In the genomic region with DNA sequence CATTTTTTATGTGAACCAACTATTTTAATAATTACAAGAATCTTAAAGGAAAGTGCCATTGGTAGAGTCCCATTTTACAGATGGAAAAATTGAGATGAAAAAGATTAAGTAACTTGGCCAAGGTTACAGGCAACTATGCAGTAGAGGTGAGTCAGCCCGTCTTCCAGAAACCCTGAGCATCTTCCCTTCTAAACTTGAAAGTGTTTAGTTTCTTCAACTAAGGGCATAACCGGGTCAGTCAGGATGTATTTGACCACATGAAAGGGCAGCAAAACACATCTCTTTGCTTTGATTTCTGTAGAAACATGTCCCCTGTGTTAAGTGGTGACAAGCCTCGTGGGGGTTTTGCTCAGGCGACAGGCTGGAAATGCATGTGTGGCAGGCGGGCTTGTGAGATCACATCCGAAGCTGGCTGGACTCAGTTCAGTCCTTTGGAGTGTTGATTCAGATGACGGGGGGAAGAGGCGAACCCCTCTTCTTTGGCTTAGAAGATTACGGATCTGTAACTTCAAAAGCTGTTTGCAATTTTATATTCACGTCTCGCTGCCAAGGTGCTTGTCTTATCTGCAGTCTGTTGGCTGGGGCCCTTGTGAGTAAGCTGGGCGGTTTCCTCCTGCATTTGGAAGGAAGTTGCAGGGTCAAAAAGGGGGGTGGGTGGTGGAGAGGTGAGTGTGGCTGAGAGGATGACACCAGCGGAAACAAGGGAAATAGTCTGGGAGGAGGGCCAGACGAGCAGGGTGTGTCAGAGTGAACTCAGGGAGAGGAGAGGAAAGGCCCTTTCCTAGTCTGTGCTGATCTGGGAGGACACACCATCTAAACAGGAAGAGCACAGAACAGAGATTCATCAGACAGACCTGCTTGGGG, we compare ENCODE assay signal across 8 cellular contexts.
A peak's percentile ranks its signal among the peaks of the same experiment; 100 is the strongest.
DNase-seq lines count a peak whose midpoint lies in the region; ATAC-seq and TF ChIP-seq lines count a peak whose summit lies in the region.

No MANE protein-coding gene starts in this region.

- H3K36me3 ChIP-seq in colonic mucosa, result no peaks in the 10 kb centered on the region

- H3K9me3 ChIP-seq in colonic mucosa, result no peaks in the 10 kb centered on the region

- intact Hi-C loops in colonic mucosa (cut with DNase I), result loop anchor here (10.0 kb wide), 1 partner anchor 288 kb away; no protein-coding TSS in a partner anchor

- peak; percentile 45 to 56 for DNase-seq in activated CD4-positive, alpha-beta T cell treated with anti-CD3 and anti-CD28 coated beads for 24 hours (ENCODE audit: low read depth in 2 of 2)
- DNase-seq in colonic mucosa (peak; percentile 66), NCI-H2107 treated with DMSO at 0.1 percent for 48 hours (lab: John Stamatoyannopoulos, UW; ENCODE audit: unreplicated experiment) (no peak), NCI-H446 treated with DMSO at 0.1 percent for 48 hours (lab: John Stamatoyannopoulos, UW) (no peak)
- peak; percentile 38 to 92 (median 80) for DNase-seq in naive thymus-derived CD8-positive, alpha-beta T cell
- peak; percentile 70 to 87 for DNase-seq in stimulated activated naive CD8-positive, alpha-beta T cell treated with anti-CD3 and anti-CD28 coated beads, Interleukin-15, amount 100 ng/mL, for 72 hours

- H3K9ac ChIP-seq in colonic mucosa (ENCODE audit: low read depth in 2 of 2, low read length in 2 of 2), result no peak overlapping the region

- H3K27ac Mint-ChIP-seq in naive thymus-derived CD8-positive, alpha-beta T cell, result peak overlapping the region; percentile 88 to 99 (median 94)
- peak overlapping the region; percentile 91 to 92 for H3K27ac Mint-ChIP-seq in stimulated activated naive CD8-positive, alpha-beta T cell treated with anti-CD3 and anti-CD28 coated beads, Interleukin-15, amount 100 ng/mL, for 72 hours

- H3K36me3 Mint-ChIP-seq in naive thymus-derived CD8-positive, alpha-beta T cell, result no peaks in the 10 kb centered on the region

- H3K9me3 Mint-ChIP-seq in naive thymus-derived CD8-positive, alpha-beta T cell, result peaks cover 0 to 2% (median 0%) of the 10 kb centered on the region in 9 donors
- no peaks in the 10 kb centered on the region for H3K9me3 Mint-ChIP-seq in stimulated activated naive CD8-positive, alpha-beta T cell treated with anti-CD3 and anti-CD28 coated beads, Interleukin-15, amount 100 ng/mL, for 72 hours

- ATAC-seq in GM18520 (IDR thresholded peaks at IDR 0.05; ENCODE audit: unreplicated experiment), result peak; percentile 47
- ATAC-seq in HG03571 (IDR thresholded peaks at IDR 0.05; ENCODE audit: unreplicated experiment), result peak; percentile 41
- peak; percentile 90 to 91 for ATAC-seq in naive thymus-derived CD8-positive, alpha-beta T cell
- peak; percentile 91 for ATAC-seq in stimulated activated naive CD8-positive, alpha-beta T cell treated with anti-CD3 and anti-CD28 coated beads, Interleukin-15, amount 100 ng/mL, for 72 hours

- H3K4me3 Mint-ChIP-seq in naive thymus-derived CD8-positive, alpha-beta T cell, result peak overlapping the region; percentile 64 to 85 (median 77)
- H3K4me3 Mint-ChIP-seq in stimulated activated naive CD8-positive, alpha-beta T cell treated with anti-CD3 and anti-CD28 coated beads, Interleukin-15, amount 100 ng/mL, for 72 hours, result peak overlapping the region; percentile 74

- POLR2A ChIA-PET in naive thymus-derived CD8-positive, alpha-beta T cell (lab: Charles Lee), result interaction anchor here (0.6 to 0.8 kb wide), 2 partner anchors 68 to 79 kb away, joined by 3 read pairs; a partner anchor contains a TSS

- no peaks in the 10 kb centered on the region for H3K4me1 ChIP-seq in colonic mucosa

- peaks cover 14 to 26% (median 21%) of the 10 kb centered on the region in 4 donors for H3K4me1 Mint-ChIP-seq in naive thymus-derived CD8-positive, alpha-beta T cell
- H3K4me1 Mint-ChIP-seq in stimulated activated naive CD8-positive, alpha-beta T cell treated with anti-CD3 and anti-CD28 coated beads, Interleukin-15, amount 100 ng/mL, for 72 hours, result peaks cover 25% of the 10 kb centered on the region

- no peak overlapping the region for H3K4me3 ChIP-seq in colonic mucosa

- H3K27ac ChIP-seq in colonic mucosa, result no peak overlapping the region

- H3K27me3 Mint-ChIP-seq in naive thymus-derived CD8-positive, alpha-beta T cell, result no peaks in the 10 kb centered on the region
- peaks cover 7% of the 10 kb centered on the region for H3K27me3 Mint-ChIP-seq in stimulated activated naive CD8-positive, alpha-beta T cell treated with anti-CD3 and anti-CD28 coated beads, Interleukin-15, amount 100 ng/mL, for 72 hours

- no peak for TF ChIP-seq CTCF in colonic mucosa (IDR thresholded peaks at IDR 0.05)

- H3K27me3 ChIP-seq in colonic mucosa, result no peaks in the 10 kb centered on the region

Comparison
In these comparisons a context has a peak if more than half of its experiments do, and no peak if none do; other contexts are left out.
1. ATAC-seq: peak in every context shown above with its lines; median percentile 91 in stimulated activated naive CD8-positive, alpha-beta T cell treated with anti-CD3 and anti-CD28 coated beads, Interleukin-15, amount 100 ng/mL, for 72 hours; 90 in naive thymus-derived CD8-positive, alpha-beta T cell; 47 in GM18520; 41 in HG03571.
2. DNase-seq: peak in activated CD4-positive, alpha-beta T cell treated with anti-CD3 and anti-CD28 coated beads for 24 hours (2 of 2), colonic mucosa (single experiment), naive thymus-derived CD8-positive, alpha-beta T cell (10 of 10) and stimulated activated naive CD8-positive, alpha-beta T cell treated with anti-CD3 and anti-CD28 coated beads, Interleukin-15, amount 100 ng/mL, for 72 hours (2 of 2); none in NCI-H2107 treated with DMSO at 0.1 percent for 48 hours (single experiment) and NCI-H446 treated with DMSO at 0.1 percent for 48 hours (single experiment).